In genomic region chr2:68237404-68237803, GRCh38 we compare ENCODE assay signal across 17 cellular contexts. TPM values are rescaled to one million over a fixed set of nuclear protein-coding genes. Genes with fewer than 3 reads are reported as not detected.
DNase-seq lines count a peak whose midpoint lies in the region; ATAC-seq and TF ChIP-seq lines count a peak whose summit lies in the region.
"Had no signal": no experiment of that assay in that cellular context is flagged by ENCODE, and none has a peak within 500 bp of the region (broad histone marks: within the 10 kb centered on the region; RNA-seq: fewer than 3 reads in every experiment).

No MANE protein-coding gene starts in this region.

- CTCF ChIA-PET in CD8-positive, alpha-beta memory T cell (lab: Charles Lee), result interaction anchor here (1.0 kb wide), 1 partner anchor 42 kb away, joined by 4 read pairs; no protein-coding TSS in a partner anchor

- H3K27ac Mint-ChIP-seq in CD8-positive, alpha-beta memory T cell, result peak overlapping the region in 5 of 8 donors; percentile 24 to 74 (median 30)
- H3K27ac Mint-ChIP-seq: activated CD4-positive, alpha-beta memory T cell treated with anti-CD3 and anti-CD28 coated beads, Interleukin-2, amount 10 ng/mL, durations not matched to agents 7 days and 5 days had no signal

- no peak for ATAC-seq in HG02852 (IDR thresholded peaks at IDR 0.05; ENCODE audit: unreplicated experiment)
- ATAC-seq: gastrocnemius medialis had no signal

- no peak overlapping the region for H3K4me3 ChIP-seq in CD8-positive, alpha-beta memory T cell (ENCODE audit: low read length)
- no peak overlapping the region for H3K4me3 ChIP-seq in osteoblast (ENCODE audit: insufficient read depth, low read length)
- H3K4me3 ChIP-seq in stomach, result no peak overlapping the region
- H3K4me3 ChIP-seq: gastrocnemius medialis, thoracic aorta had no signal

- H3K27me3 ChIP-seq in CD8-positive, alpha-beta memory T cell (ENCODE audit: insufficient read depth, low read length, poor library complexity, severe bottlenecking), result no peaks in the 10 kb centered on the region
- H3K27me3 ChIP-seq in osteoblast (ENCODE audit: insufficient read depth, low read length) (no peaks in the 10 kb centered on the region), stomach (no peaks in the 10 kb centered on the region)
- H3K27me3 ChIP-seq: gastrocnemius medialis had no signal

- no peak for TF ChIP-seq POLR2A in stomach (IDR thresholded peaks at IDR 0.05)

- H2AFZ ChIP-seq in osteoblast (ENCODE audit: low read length), result no peak overlapping the region
- H2AFZ ChIP-seq: parathyroid adenoma had no signal

- H3K36me3 ChIP-seq in CD8-positive, alpha-beta memory T cell (ENCODE audit: insufficient read depth, low read length), result no peaks in the 10 kb centered on the region
- peaks cover 9% of the 10 kb centered on the region for H3K36me3 ChIP-seq in osteoblast (ENCODE audit: insufficient read depth, low read length)
- no peaks in the 10 kb centered on the region for H3K36me3 ChIP-seq in stomach
- H3K36me3 ChIP-seq: gastrocnemius medialis, thoracic aorta had no signal

- WGBS in stomach, 5 donors, result 48 to 58% (median 48%) methylated on average over 2 of the region's 2 CpGs

- H3K4me2 ChIP-seq in osteoblast (ENCODE audit: insufficient read depth, low read length), result peak overlapping the region; percentile 39

- H4K20me1 ChIP-seq in osteoblast (ENCODE audit: insufficient read depth, low read length), result peaks cover 82% of the 10 kb centered on the region

- H3K4me1 ChIP-seq in CD8-positive, alpha-beta memory T cell (ENCODE audit: insufficient read depth, low read length), result peaks cover 85% of the 10 kb centered on the region
- H3K4me1 ChIP-seq in osteoblast (ENCODE audit: insufficient read depth, low read length) (peaks cover 41% of the 10 kb centered on the region), stomach (peaks cover 23 to 97% (median 67%) of the 10 kb centered on the region in 4 donors)

- H3K27me3 Mint-ChIP-seq in CD8-positive, alpha-beta memory T cell, result no peaks in the 10 kb centered on the region
- H3K27me3 Mint-ChIP-seq: activated CD4-positive, alpha-beta memory T cell treated with anti-CD3 and anti-CD28 coated beads, Interleukin-2, amount 10 ng/mL, durations not matched to agents 7 days and 5 days had no signal

- H3K27ac ChIP-seq in CD8-positive, alpha-beta memory T cell (ENCODE audit: low read depth, low read length), result no peak overlapping the region
- peak overlapping the region; percentile 45 for H3K27ac ChIP-seq in osteoblast (ENCODE audit: low read depth, low read length)
- no peak overlapping the region for H3K27ac ChIP-seq in stomach
- H3K27ac ChIP-seq: parathyroid adenoma had no signal

- no peaks in the 10 kb centered on the region for H3K9me3 Mint-ChIP-seq in CD8-positive, alpha-beta memory T cell
- H3K9me3 Mint-ChIP-seq: activated CD4-positive, alpha-beta memory T cell treated with anti-CD3 and anti-CD28 coated beads, Interleukin-2, amount 10 ng/mL, durations not matched to agents 7 days and 5 days; mesothelial cell of epicardium had no signal

- TF ChIP-seq EP300 in stomach (IDR thresholded peaks at IDR 0.05), result no peak

- POLR2A ChIA-PET in CD8-positive, alpha-beta memory T cell (lab: Charles Lee), result interaction anchor here (0.9 kb wide), 1 partner anchor 15 kb away, joined by 3 read pairs; the partner anchor contains the start of gene PPP3R1

- H3K9me3 ChIP-seq in CD8-positive, alpha-beta memory T cell (ENCODE audit: low read length), result no peaks in the 10 kb centered on the region
- H3K9me3 ChIP-seq in osteoblast (ENCODE audit: low read depth, low read length) (no peaks in the 10 kb centered on the region), stomach (no peaks in the 10 kb centered on the region)
- H3K9me3 ChIP-seq: gastrocnemius medialis, thoracic aorta had no signal

- peak overlapping the region in 2 of 7 donors; percentile 4 to 35 for H3K4me3 Mint-ChIP-seq in CD8-positive, alpha-beta memory T cell
- H3K4me3 Mint-ChIP-seq: activated CD4-positive, alpha-beta memory T cell treated with anti-CD3 and anti-CD28 coated beads, Interleukin-2, amount 10 ng/mL, durations not matched to agents 7 days and 5 days; CD14-positive monocyte; mesothelial cell of epicardium had no signal

- no peak for TF ChIP-seq CTCF in osteoblast (IDR thresholded peaks at IDR 0.05; ENCODE audit: extremely low read depth, low read depth, low read length)
- TF ChIP-seq CTCF in stomach (IDR thresholded peaks at IDR 0.05), result no peak

- peaks cover 0 to 13% (median 11%) of the 10 kb centered on the region in 3 donors for H3K36me3 Mint-ChIP-seq in CD8-positive, alpha-beta memory T cell
- H3K36me3 Mint-ChIP-seq: mesothelial cell of epicardium had no signal

- DNase-seq in CD8-positive, alpha-beta memory T cell, result no peak
- peak; percentile 51 for DNase-seq in M059J (ENCODE audit: low read depth)
- peak; percentile 45 for DNase-seq in fibroblast of gingiva (ENCODE audit: low read depth)
- DNase-seq in osteoblast (ENCODE audit: insufficient read length, low spot score, missing footprints), result no peak
- no peak for DNase-seq in NOMO-1 (lab: John Stamatoyannopoulos, UW; ENCODE audit: unreplicated experiment in 2 of 2)
- DNase-seq in stomach, result no peak
- no peak for DNase-seq in ecto neural progenitor cell (ENCODE audit: low spot score)
- DNase-seq: activated CD4-positive, alpha-beta memory T cell treated with anti-CD3 and anti-CD28 coated beads, Interleukin-2, amount 10 ng/mL, durations not matched to agents 7 days and 5 days; aorta; effector CD8-positive, alpha-beta T cell; gastrocnemius medialis; MM.1S had no signal

- H3K4me1 Mint-ChIP-seq in CD8-positive, alpha-beta memory T cell, result peaks cover 37 to 93% (median 79%) of the 10 kb centered on the region in 3 donors

- intact Hi-C loops in stomach (cut with DNase I; ENCODE audit: low total_unique reads), result no loop called here

- H3K79me2 ChIP-seq in osteoblast (ENCODE audit: insufficient read depth, low read length), result peaks cover 100% of the 10 kb centered on the region

RNA-seq across cellular contexts. Expression of gene PPP3R1, which starts 14.9 kb away (rescaled TPM):
- total RNA-seq in CD8-positive, alpha-beta memory T cell, result 10 to 100 TPM; 85.0 to 86.1 TPM
- polyA plus RNA-seq in CD8-positive, alpha-beta memory T cell, result 4.2 TPM
- 25.8 and 30.8 TPM in 2 replicates for total RNA-seq in M059J (2014; rRNA removed; shearing (Covaris generic))
- total RNA-seq in osteoblast (29.7 and 32.1 TPM in 2 replicates), stomach (10 to 100 TPM in 4 of 5 donors, 1 to 10 TPM in 1; 1.2 to 65.7 (median 24.5) TPM)
- 10 to 100 TPM; 12.3 to 19.6 (median 14.9) TPM for polyA plus RNA-seq in stomach

Comparison
In these comparisons a context has a peak if more than half of its experiments do, and no peak if none do; other contexts are left out.
1. DNase-seq: peak in M059J (single experiment) and fibroblast of gingiva (single experiment); none in CD8-positive, alpha-beta memory T cell (0 of 5), osteoblast (single experiment), NOMO-1 (0 of 2), stomach (single experiment) and ecto neural progenitor cell (single experiment).